ENCODE assay signal across 10 cellular contexts in genomic region chr2:64819774-64820688, GRCh38.
DNase-seq lines count a peak whose midpoint lies in the region; ATAC-seq, FAIRE-seq and TF ChIP-seq lines count a peak whose summit lies in the region.
"Had no signal": no experiment of that assay in that cellular context is flagged by ENCODE, and none has a peak within 500 bp of the region (broad histone marks: within the 10 kb centered on the region; RNA-seq: fewer than 3 reads in every experiment).

No MANE protein-coding gene starts in this region.

- RAD21 ChIA-PET in GM12878 (lab: Charles Lee; ENCODE audit: unreplicated experiment), result interaction anchor here (0.9 to 2.1 kb wide), 12 partner anchors 10 to 213 kb away, joined by 3 to 8 read pairs (median 4); no protein-coding TSS in a partner anchor

- no peak for TF ChIP-seq CTCF in HFFc6 (IDR thresholded peaks at IDR 0.05)
- TF ChIP-seq CTCF in PC-3 (conservative IDR thresholded peaks at IDR 0.05; ENCODE audit: low read depth, low read length), result no peak
- TF ChIP-seq CTCF in GM12878 (IDR thresholded peaks at IDR 0.05 in 2 of 3, conservative IDR thresholded peaks at IDR 0.05 in 1 of 3; ENCODE audit: control insufficient read depth in 2 of 3, extremely low read depth in 1 of 3, insufficient read depth in 1 of 3, low read depth in 3 of 3, low read length in 3 of 3), result no peak
- TF ChIP-seq CTCF in sigmoid colon (IDR thresholded peaks at IDR 0.05), result no peak

- in situ Hi-C loops in GM12878 (cut with MboI), result no loop called here

- H3K4me2 ChIP-seq in PC-3 (ENCODE audit: low read length) (peak overlapping the region; percentile 67), GM12878 (ENCODE audit: control insufficient read depth, insufficient read depth) (peak overlapping the region; percentile 89)

- peaks cover 1% of the 10 kb centered on the region for H3K27me3 Mint-ChIP-seq in HFFc6 (ENCODE audit: insufficient read depth)

- peaks cover 38% of the 10 kb centered on the region for H3K4me1 ChIP-seq in PC-3 (ENCODE audit: insufficient read depth, low read length)
- H3K4me1 ChIP-seq in GM12878 (ENCODE audit: control insufficient read depth, insufficient read depth, low read length), result peaks cover 25% of the 10 kb centered on the region
- no peaks in the 10 kb centered on the region for H3K4me1 ChIP-seq in sigmoid colon

- no peaks in the 10 kb centered on the region for H3F3A ChIP-seq in PC-3 (ENCODE audit: low read length, unreplicated experiment)

- no peaks in the 10 kb centered on the region for H3K27me3 ChIP-seq in PC-3 (ENCODE audit: low read length)
- H3K27me3 ChIP-seq in GM12878 (replicated peaks in 1 of 2; ENCODE audit: control insufficient read depth in 2 of 2, insufficient read depth in 2 of 2, low read length in 1 of 2), result no peaks in the 10 kb centered on the region
- H3K27me3 ChIP-seq in sigmoid colon, result no peaks in the 10 kb centered on the region

- H3K79me2 ChIP-seq in PC-3 (ENCODE audit: low read length) (no peaks in the 10 kb centered on the region), GM12878 (ENCODE audit: control insufficient read depth, insufficient read depth, low read length) (no peaks in the 10 kb centered on the region)

- H3K9ac ChIP-seq in PC-3 (ENCODE audit: low read length) (peak overlapping the region; percentile 24; the same call in 1 of the 2 replicates), GM12878 (ENCODE audit: control insufficient read depth, insufficient read depth, low read length) (peak overlapping the region; percentile 51)

- no peaks in the 10 kb centered on the region for H3K9me3 Mint-ChIP-seq in HFFc6

- ATAC-seq in GM18498 (IDR thresholded peaks at IDR 0.05; ENCODE audit: unreplicated experiment) (peak; percentile 88), PC-3 (peak; percentile 89), GM12878 (peak; percentile 97)

- CTCF ChIA-PET in PC-3 (lab: Charles Lee) (no interaction called here), GM12878 (lab: Yijun Ruan, JAX) (interaction anchor here (0.9 to 2.3 kb wide), 11 partner anchors 10 to 228 kb away, joined by 3 to 13 read pairs (median 3); no protein-coding TSS in a partner anchor)

- intact Hi-C loops in PC-3 (cut with micrococcal nuclease) (no loop called here), GM12878 (cut with micrococcal nuclease; ENCODE audit: unreplicated experiment) (no loop called here), sigmoid colon (cut with DNase I) (no loop called here)

- H3K4me1 Mint-ChIP-seq in HFFc6 (ENCODE audit: low read depth), result peaks cover 23% of the 10 kb centered on the region

- FAIRE-seq in GM12878 (lab: Jason Lieb, UNC), result peak; percentile 75

- no peaks in the 10 kb centered on the region for H3K9me2 ChIP-seq in PC-3 (replicated peaks; ENCODE audit: low read length)

- TF ChIP-seq RAD21 in GM12878 (IDR thresholded peaks at IDR 0.05; ENCODE audit: insufficient read depth, low read depth, low read length), result peak; percentile 10; the same call in 1 of the 2 replicates

- H2AFZ ChIP-seq in PC-3 (ENCODE audit: low read length), result peak overlapping the region; percentile 60
- peak overlapping the region; percentile 66 for H2AFZ ChIP-seq in GM12878 (ENCODE audit: control insufficient read depth, low read depth, low read length)

- H3K4me3 ChIP-seq in PC-3 (ENCODE audit: low read length) (peak overlapping the region; percentile 19), GM12878 (peak overlapping the region; percentile 18; the same call in 1 of the 2 replicates), sigmoid colon (no peak overlapping the region)
- H3K4me3 ChIP-seq: thoracic aorta had no signal

- peak overlapping the region; percentile 53 for H3K4me3 Mint-ChIP-seq in HFFc6

- peak overlapping the region; percentile 67 for H3K27ac Mint-ChIP-seq in HFFc6

- POLR2A ChIA-PET in PC-3 (lab: Charles Lee; ENCODE audit: unreplicated experiment) (no interaction called here), GM12878 (lab: Charles Lee) (interaction anchor here (0.6 to 2.9 kb wide), 10 partner anchors 10 to 407 kb away, joined by 3 to 8 read pairs (median 4); partner anchors contain the start of gene ACTR2)

- SMC1A ChIA-PET in GM12878 (lab: Charles Lee; ENCODE audit: uncharacterized antibody, unreplicated experiment), result interaction anchor here (0.6 to 4.4 kb wide), 20 partner anchors 9 to 213 kb away, joined by 3 to 20 read pairs (median 3); no protein-coding TSS in a partner anchor

- DNase-seq in HFFc6 (peak; percentile 40), PC-3 (peak; percentile 70), GM12878 (ENCODE audit: low read depth, low spot score) (peak; percentile 78), sigmoid colon (no peak), DMS53 (lab: John Stamatoyannopoulos, UW) (no peak), OCI-M1 (lab: John Stamatoyannopoulos, UW) (no peak)
- DNase-seq in stimulated activated CD8-positive, alpha-beta memory T cell treated with anti-CD3 and anti-CD28 coated beads, Interleukin-4, amount 100 ng/mL, for 4 hours (ENCODE audit: low read depth in 2 of 2, low spot score in 1 of 2), result peak; percentile 24 to 54

- H3K36me3 ChIP-seq in PC-3 (ENCODE audit: low read depth, low read length) (no peaks in the 10 kb centered on the region), GM12878 (ENCODE audit: control insufficient read depth in 2 of 2, insufficient read depth in 2 of 2, low read length in 1 of 2) (no peaks in the 10 kb centered on the region), sigmoid colon (no peaks in the 10 kb centered on the region)
- H3K36me3 ChIP-seq: thoracic aorta had no signal

- WGBS in GM12878 (ENCODE audit: insufficient coverage, insufficient replicate concordance, low lambda C conversion rate, missing lambda C conversion rate), result 5% methylated on average over 9 of the region's 11 CpGs
- 67 to 79% methylated on average over 11 of the region's 11 CpGs for WGBS in sigmoid colon, 2 donors

- H4K20me1 ChIP-seq in PC-3 (ENCODE audit: low read length), result no peaks in the 10 kb centered on the region
- no peaks in the 10 kb centered on the region for H4K20me1 ChIP-seq in GM12878 (ENCODE audit: control insufficient read depth, insufficient read depth)

- 0 out of 2 replicates have a peak, but pooled peaks have one; percentile 21 for TF ChIP-seq POLR2A in GM12878 (IDR thresholded peaks at IDR 0.05; ENCODE audit: low read depth, low read length)
- no peak for TF ChIP-seq POLR2A in sigmoid colon (IDR thresholded peaks at IDR 0.05)

- no TSS peak for BruUV-seq in PC-3 (replicated peaks; lab: Mats Ljungman, UMichigan)
- no TSS peak for BruUV-seq in GM12878 (replicated peaks; lab: Mats Ljungman, UMichigan)

- no peak for TF ChIP-seq EP300 in GM12878 (IDR thresholded peaks at IDR 0.05; ENCODE audit: borderline replicate concordance in 1 of 2, control insufficient read depth in 1 of 2, low read depth in 2 of 2, low read length in 2 of 2)
- no peak for TF ChIP-seq EP300 in sigmoid colon (IDR thresholded peaks at IDR 0.05)

- H3K36me3 Mint-ChIP-seq in HFFc6 (ENCODE audit: low read depth), result no peaks in the 10 kb centered on the region

- H3K27ac ChIP-seq in PC-3 (ENCODE audit: low read length), result peak overlapping the region; percentile 80
- H3K27ac ChIP-seq in GM12878 (ENCODE audit: control insufficient read depth, insufficient read depth), result peak overlapping the region; percentile 75
- peak overlapping the region in 2 of 4 donors; percentile 24 to 34 for H3K27ac ChIP-seq in sigmoid colon
- H3K27ac ChIP-seq: epithelial cell of prostate, thoracic aorta had no signal

- H3K9me3 ChIP-seq in PC-3 (ENCODE audit: low read length), result no peaks in the 10 kb centered on the region
- H3K9me3 ChIP-seq in GM12878 (replicated peaks; ENCODE audit: control insufficient read depth, insufficient read depth, low read length), result no peaks in the 10 kb centered on the region
- H3K9me3 ChIP-seq in sigmoid colon, result no peaks in the 10 kb centered on the region
- H3K9me3 ChIP-seq: thoracic aorta had no signal

TF ChIP-seq in GM12878, 131 proteins besides CTCF, POLR2A, EP300 and RAD21 (continues in another document):
- TF ChIP-seq FOXM1 (IDR thresholded peaks at IDR 0.05; ENCODE audit: low read depth, low read length) (0 out of 2 replicates have a peak, but pooled peaks have one; percentile 36), CHD2 (IDR thresholded peaks at IDR 0.05; ENCODE audit: borderline replicate concordance, low read depth, low read length) (0 out of 2 replicates have a peak, but pooled peaks have one; percentile 25), ZNF687 (IDR thresholded peaks at IDR 0.05) (peak; percentile 27; the same call in 1 of the 2 replicates), MEF2A (IDR thresholded peaks at IDR 0.05; ENCODE audit: insufficient read depth, low read depth, low read length) (peak; percentile 62; the same call in 1 of the 2 replicates)

Comparison
In these comparisons a context has a peak if more than half of its experiments do, and no peak if none do; other contexts are left out.
1. DNase-seq: peak in HFFc6 (single experiment), PC-3 (single experiment), GM12878 (single experiment) and stimulated activated CD8-positive, alpha-beta memory T cell treated with anti-CD3 and anti-CD28 coated beads, Interleukin-4, amount 100 ng/mL, for 4 hours (2 of 2); none in sigmoid colon (single experiment), DMS53 (single experiment) and OCI-M1 (single experiment).
2. H3K4me3 ChIP-seq: peak in PC-3 (single experiment) and GM12878 (single experiment); none in sigmoid colon (0 of 4).
3. Peak in every context shown above with its lines, with median percentiles within 50 percentile points of each other: ATAC-seq.